ENCODE assay signal across 11 cellular contexts in the genomic region with DNA sequence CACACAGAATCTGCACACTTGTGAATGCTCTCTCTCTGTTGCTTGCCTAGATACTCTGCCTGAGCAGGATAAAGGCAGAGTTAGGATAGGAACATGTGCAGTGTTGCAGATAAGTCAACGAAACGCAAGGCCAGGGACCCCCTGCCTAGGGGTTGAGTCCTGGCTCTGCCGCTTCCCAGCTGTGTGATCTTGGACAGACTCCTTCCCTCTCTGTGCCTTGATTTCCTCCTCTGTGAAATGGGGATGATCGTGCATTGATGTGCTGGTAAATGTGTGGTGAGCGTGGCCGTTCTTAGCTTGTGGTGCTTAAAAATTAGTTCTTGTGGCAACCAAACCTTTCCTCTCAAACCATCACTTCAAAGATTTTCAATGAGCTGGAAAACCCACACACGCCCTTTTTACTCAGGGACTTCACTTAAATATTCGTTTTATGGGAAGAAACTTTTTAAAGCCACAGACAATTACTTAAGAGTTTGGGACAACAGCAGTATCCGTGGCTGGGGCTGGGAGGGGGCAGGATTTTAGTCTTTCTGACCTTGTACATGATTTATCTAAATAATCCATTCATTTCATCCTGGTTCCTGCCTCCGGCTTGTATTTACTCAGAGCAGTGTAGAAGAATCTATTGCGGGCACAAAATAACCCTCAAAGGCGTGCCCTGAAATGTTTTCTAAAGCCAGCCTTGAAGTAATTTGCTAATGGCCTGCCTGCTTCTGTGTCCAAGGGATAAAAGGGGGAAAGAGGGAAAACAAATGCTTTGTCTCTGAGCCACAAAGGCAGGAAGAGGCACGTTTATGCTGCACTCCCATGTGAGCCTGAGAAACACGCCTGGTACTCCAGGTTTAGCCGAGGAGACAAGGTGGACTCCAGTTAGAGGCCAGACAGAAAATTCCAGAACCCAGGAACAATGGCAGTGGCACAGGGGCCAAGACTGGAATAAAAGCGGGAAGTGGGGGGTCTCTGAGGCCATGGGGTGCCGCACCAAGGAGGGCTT.
A peak's percentile ranks its signal among the peaks of the same experiment; 100 is the strongest.
DNase-seq lines count a peak whose midpoint lies in the region; ATAC-seq and TF ChIP-seq lines count a peak whose summit lies in the region.
"Had no signal": no experiment of that assay in that cellular context is flagged by ENCODE, and none has a peak within 500 bp of the region (broad histone marks: within the 10 kb centered on the region; RNA-seq: fewer than 3 reads in every experiment).

No MANE protein-coding gene starts in this region.

- no peak overlapping the region for H3K14ac ChIP-seq in H9 (ENCODE audit: insufficient read depth, low read length)

- H2BK5ac ChIP-seq in H9 (ENCODE audit: insufficient read length, low read length), result no peak overlapping the region

- H3K23ac ChIP-seq in H9 (ENCODE audit: insufficient read length, low read depth, low read length), result no peak overlapping the region

- H2BK120ac ChIP-seq in H9 (ENCODE audit: low read depth, low read length, poor library complexity, severe bottlenecking), result no peak overlapping the region

- H2AFZ ChIP-seq in H9 (ENCODE audit: low read length), result no peak overlapping the region

- no peak for TF ChIP-seq CTCF in H9 (conservative IDR thresholded peaks at IDR 0.05)
- TF ChIP-seq CTCF in foreskin keratinocyte (conservative IDR thresholded peaks at IDR 0.05), result no peak
- TF ChIP-seq CTCF in gastrocnemius medialis (IDR thresholded peaks at IDR 0.05 in 4 of 5, conservative IDR thresholded peaks at IDR 0.05 in 1 of 5), result no peak
- no peak for TF ChIP-seq CTCF in GM10248 (IDR thresholded peaks at IDR 0.05; ENCODE audit: control extremely low read depth, extremely low read depth, low read depth, missing control alignments)

- no peak overlapping the region for H3K4ac ChIP-seq in H9 (ENCODE audit: low read depth, low read length)

- H3K79me1 ChIP-seq in H9 (ENCODE audit: insufficient read depth, low read depth, low read length, poor library complexity, severe bottlenecking), result no peaks in the 10 kb centered on the region

- H3K27me3 ChIP-seq in H9 (ENCODE audit: insufficient read depth, low read length) (no peaks in the 10 kb centered on the region), foreskin keratinocyte (no peaks in the 10 kb centered on the region), gastrocnemius medialis (no peaks in the 10 kb centered on the region)

- CTCF ChIA-PET in GM10248 (lab: Yijun Ruan, JAX), result no interaction called here

- H3K27ac ChIP-seq in H9 (ENCODE audit: insufficient read length, low read depth, low read length) (no peak overlapping the region), foreskin keratinocyte (no peak overlapping the region), gastrocnemius medialis (peak overlapping the region; percentile 85 to 99 (median 95))

- no peak overlapping the region for H3K4me3 Mint-ChIP-seq in H9
- no peak overlapping the region for H3K4me3 Mint-ChIP-seq in activated T-helper 1 cell treated with anti-CD3 and anti-CD28 coated beads, Interleukin-12 subunit alpha, Interleukin-12 subunit beta, Interleukin-2, Interleukin-4 antibody, amounts not matched to agents 30 ng/mL and 10 ng/mL and 1 ng/mL, durations not matched to agents 14 hours and 24 hours and 36 hours
- no peak overlapping the region for H3K4me3 Mint-ChIP-seq in activated naive CD8-positive, alpha-beta T cell treated with anti-CD3 and anti-CD28 coated beads for 36 hours
- H3K4me3 Mint-ChIP-seq: activated naive CD4-positive, alpha-beta T cell treated with anti-CD3 and anti-CD28 coated beads, Interleukin-2, amount 50 U/mL, for 24 hours had no signal

- H3K9ac ChIP-seq in H9 (ENCODE audit: extremely low read depth, insufficient read length, low read length), result no peak overlapping the region

- H3K9me3 ChIP-seq in H9 (ENCODE audit: control insufficient read depth, low read depth, low read length) (no peaks in the 10 kb centered on the region), gastrocnemius medialis (no peaks in the 10 kb centered on the region)

- no peak overlapping the region for H2AK5ac ChIP-seq in H9 (ENCODE audit: insufficient read length, low read length)

- H3K23me2 ChIP-seq in H9 (ENCODE audit: insufficient read length, low read depth, low read length, poor library complexity, severe bottlenecking), result peaks cover 11% of the 10 kb centered on the region

- no peak overlapping the region for H4K91ac ChIP-seq in H9 (ENCODE audit: insufficient read length, low read depth, low read length)

- peak overlapping the region in 2 of 4 donors; percentile 71 to 79 for H3K4me3 ChIP-seq in gastrocnemius medialis
- H3K4me3 ChIP-seq: K562 had no signal

- H3K27ac Mint-ChIP-seq in H9, result peak overlapping the region in 2 of 3 experiments; percentile 68 to 72; a peak in 2 of 7 replicates
- peak overlapping the region; percentile 51 for H3K27ac Mint-ChIP-seq in activated T-helper 1 cell treated with anti-CD3 and anti-CD28 coated beads, Interleukin-12 subunit alpha, Interleukin-12 subunit beta, Interleukin-2, Interleukin-4 antibody, amounts not matched to agents 30 ng/mL and 10 ng/mL and 1 ng/mL, durations not matched to agents 14 hours and 24 hours and 36 hours
- H3K27ac Mint-ChIP-seq in activated naive CD8-positive, alpha-beta T cell treated with anti-CD3 and anti-CD28 coated beads for 36 hours, result no peak overlapping the region
- H3K27ac Mint-ChIP-seq: activated naive CD4-positive, alpha-beta T cell treated with anti-CD3 and anti-CD28 coated beads, Interleukin-2, amount 50 U/mL, for 24 hours had no signal

- H3K4me1 ChIP-seq in H9 (ENCODE audit: insufficient read depth, low read length), result no peaks in the 10 kb centered on the region; the same call in 1 of the 2 replicates
- peaks cover 24% of the 10 kb centered on the region for H3K4me1 ChIP-seq in foreskin keratinocyte
- peaks cover 32 to 41% of the 10 kb centered on the region in 2 donors for H3K4me1 ChIP-seq in gastrocnemius medialis

- POLR2A ChIA-PET in GM10248 (lab: Yijun Ruan, JAX), result no interaction called here

- no peak overlapping the region for H2BK15ac ChIP-seq in H9 (ENCODE audit: low read depth, low read length)

- H3K36me3 Mint-ChIP-seq in H9 (ENCODE audit: insufficient read depth in 1 of 3, low read depth in 3 of 3), result peaks cover 2 to 9% (median 4%) of the 10 kb centered on the region in 3 experiments; a peak in 2 of 7 replicates
- peaks cover 12% of the 10 kb centered on the region for H3K36me3 Mint-ChIP-seq in activated T-helper 1 cell treated with anti-CD3 and anti-CD28 coated beads, Interleukin-12 subunit alpha, Interleukin-12 subunit beta, Interleukin-2, Interleukin-4 antibody, amounts not matched to agents 30 ng/mL and 10 ng/mL and 1 ng/mL, durations not matched to agents 14 hours and 24 hours and 36 hours (ENCODE audit: low read depth)
- peaks cover 7% of the 10 kb centered on the region for H3K36me3 Mint-ChIP-seq in activated naive CD8-positive, alpha-beta T cell treated with anti-CD3 and anti-CD28 coated beads for 36 hours

- TF ChIP-seq POLR2A in gastrocnemius medialis (IDR thresholded peaks at IDR 0.05) (no peak), erythroblast (IDR thresholded peaks at IDR 0.05; ENCODE audit: low read length) (no peak)

- H3K56ac ChIP-seq in H9 (ENCODE audit: insufficient read length, low read depth, low read length), result no peak overlapping the region

- peaks cover 2% of the 10 kb centered on the region for H4K20me1 ChIP-seq in H9 (ENCODE audit: control insufficient read depth, insufficient read depth, insufficient read length)

- DNase-seq in H9, result no peak
- no peak for DNase-seq in activated T-helper 1 cell treated with anti-CD3 and anti-CD28 coated beads, Interleukin-12 subunit alpha, Interleukin-12 subunit beta, Interleukin-2, Interleukin-4 antibody, amounts not matched to agents 30 ng/mL and 10 ng/mL and 1 ng/mL, durations not matched to agents 14 hours and 24 hours and 36 hours (ENCODE audit: low spot score)
- peak; percentile 74 to 84 for DNase-seq in foreskin keratinocyte
- no peak for DNase-seq in gastrocnemius medialis
- no peak for DNase-seq in iPS-NIHi11 (ENCODE audit: low spot score)
- DNase-seq in GM10248 (ENCODE audit: extremely low spot score), result no peak
- DNase-seq in erythroblast (lab: John Stamatoyannopoulos, UW), result no peak
- DNase-seq in activated naive CD8-positive, alpha-beta T cell treated with anti-CD3 and anti-CD28 coated beads for 36 hours, result no peak
- DNase-seq: NCI-H226 had no signal

- H3K36me3 ChIP-seq in gastrocnemius medialis, result peaks cover 0 to 5% of the 10 kb centered on the region in 2 donors

- no peak overlapping the region for H3K4me2 ChIP-seq in H9 (ENCODE audit: insufficient read depth, insufficient read length, low read length)

- intact Hi-C loops in activated T-helper 1 cell treated with anti-CD3 and anti-CD28 coated beads, Interleukin-12 subunit alpha, Interleukin-12 subunit beta, Interleukin-2, Interleukin-4 antibody, amounts not matched to agents 30 ng/mL and 10 ng/mL and 1 ng/mL, durations not matched to agents 14 hours and 24 hours and 36 hours (cut with micrococcal nuclease), result loop anchor here (5.0 kb wide), 1 partner anchor 58 kb away; no protein-coding TSS in a partner anchor
- intact Hi-C loops in gastrocnemius medialis (cut with DNase I; ENCODE audit: low total_unique reads), result loop anchor here (10.0 kb wide), 1 partner anchor 630 kb away; a partner anchor contains a TSS

- H3K18ac ChIP-seq in H9 (ENCODE audit: insufficient read length, low read depth, low read length), result no peak overlapping the region

- no peaks in the 10 kb centered on the region for H3K79me2 ChIP-seq in H9 (ENCODE audit: insufficient read depth, low read length)

- no peak overlapping the region for H2BK20ac ChIP-seq in H9 (ENCODE audit: low read depth, low read length, poor library complexity, severe bottlenecking)

- in situ Hi-C loops in gastrocnemius medialis (cut with MboI; ENCODE audit: low sequenced_read_pairs in 4 of 4), result loop anchor here in 1 of 4 donors (10.0 kb wide), 1 partner anchor 50 kb away; no protein-coding TSS in a partner anchor

- no peak overlapping the region for H4K5ac ChIP-seq in H9 (ENCODE audit: insufficient read length, low read depth, low read length)

- ATAC-seq in foreskin keratinocyte (no peak), gastrocnemius medialis (no peak)
- ATAC-seq: K562 had no signal

- peaks cover 34 to 41% of the 10 kb centered on the region in 2 experiments for H3K4me1 Mint-ChIP-seq in H9
- peaks cover 13% of the 10 kb centered on the region for H3K4me1 Mint-ChIP-seq in activated T-helper 1 cell treated with anti-CD3 and anti-CD28 coated beads, Interleukin-12 subunit alpha, Interleukin-12 subunit beta, Interleukin-2, Interleukin-4 antibody, amounts not matched to agents 30 ng/mL and 10 ng/mL and 1 ng/mL, durations not matched to agents 14 hours and 24 hours and 36 hours (ENCODE audit: low read depth)
- peaks cover 16% of the 10 kb centered on the region for H3K4me1 Mint-ChIP-seq in activated naive CD8-positive, alpha-beta T cell treated with anti-CD3 and anti-CD28 coated beads for 36 hours

- no peak overlapping the region for H2BK12ac ChIP-seq in H9 (ENCODE audit: insufficient read length, low read depth, low read length)

- H4K8ac ChIP-seq in H9 (replicated peaks; ENCODE audit: insufficient read length, low read depth, low read length), result no peak overlapping the region

- no peaks in the 10 kb centered on the region; the same call in 1 of the 2 replicates for H3K27me3 Mint-ChIP-seq in H9 (ENCODE audit: low read depth)
- H3K27me3 Mint-ChIP-seq in activated T-helper 1 cell treated with anti-CD3 and anti-CD28 coated beads, Interleukin-12 subunit alpha, Interleukin-12 subunit beta, Interleukin-2, Interleukin-4 antibody, amounts not matched to agents 30 ng/mL and 10 ng/mL and 1 ng/mL, durations not matched to agents 14 hours and 24 hours and 36 hours (ENCODE audit: insufficient read depth), result peaks cover 2% of the 10 kb centered on the region
- no peaks in the 10 kb centered on the region for H3K27me3 Mint-ChIP-seq in activated naive CD8-positive, alpha-beta T cell treated with anti-CD3 and anti-CD28 coated beads for 36 hours
- H3K27me3 Mint-ChIP-seq: activated naive CD4-positive, alpha-beta T cell treated with anti-CD3 and anti-CD28 coated beads, Interleukin-2, amount 50 U/mL, for 24 hours had no signal

- WGBS in H9 (ENCODE audit: extremely low coverage, insufficient read length, low lambda C conversion rate), result no CpG with 5 or more reads among the region's 17 CpGs

- H3K9me3 Mint-ChIP-seq in H9, result peaks cover 0 to 3% of the 10 kb centered on the region in 2 experiments; a peak in 2 of 5 replicates
- H3K9me3 Mint-ChIP-seq in activated T-helper 1 cell treated with anti-CD3 and anti-CD28 coated beads, Interleukin-12 subunit alpha, Interleukin-12 subunit beta, Interleukin-2, Interleukin-4 antibody, amounts not matched to agents 30 ng/mL and 10 ng/mL and 1 ng/mL, durations not matched to agents 14 hours and 24 hours and 36 hours, result no peaks in the 10 kb centered on the region
- H3K9me3 Mint-ChIP-seq in activated naive CD8-positive, alpha-beta T cell treated with anti-CD3 and anti-CD28 coated beads for 36 hours, result no peaks in the 10 kb centered on the region
- H3K9me3 Mint-ChIP-seq: activated naive CD4-positive, alpha-beta T cell treated with anti-CD3 and anti-CD28 coated beads, Interleukin-2, amount 50 U/mL, for 24 hours had no signal

- no peak overlapping the region for H3T11ph ChIP-seq in H9 (ENCODE audit: low read length)

Comparison
In these comparisons a context has a peak if more than half of its experiments do, and no peak if none do; other contexts are left out.
1. DNase-seq: peak in foreskin keratinocyte (2 of 2); none in H9 (single experiment), activated T-helper 1 cell treated with anti-CD3 and anti-CD28 coated beads, Interleukin-12 subunit alpha, Interleukin-12 subunit beta, Interleukin-2, Interleukin-4 antibody, amounts not matched to agents 30 ng/mL and 10 ng/mL and 1 ng/mL, durations not matched to agents 14 hours and 24 hours and 36 hours (single experiment), gastrocnemius medialis (0 of 2), iPS-NIHi11 (single experiment), GM10248 (single experiment), erythroblast (0 of 2) and activated naive CD8-positive, alpha-beta T cell treated with anti-CD3 and anti-CD28 coated beads for 36 hours (single experiment).
2. H3K27ac ChIP-seq: peak in gastrocnemius medialis (4 of 4); none in H9 (single experiment) and foreskin keratinocyte (single experiment).